In the genomic region with DNA sequence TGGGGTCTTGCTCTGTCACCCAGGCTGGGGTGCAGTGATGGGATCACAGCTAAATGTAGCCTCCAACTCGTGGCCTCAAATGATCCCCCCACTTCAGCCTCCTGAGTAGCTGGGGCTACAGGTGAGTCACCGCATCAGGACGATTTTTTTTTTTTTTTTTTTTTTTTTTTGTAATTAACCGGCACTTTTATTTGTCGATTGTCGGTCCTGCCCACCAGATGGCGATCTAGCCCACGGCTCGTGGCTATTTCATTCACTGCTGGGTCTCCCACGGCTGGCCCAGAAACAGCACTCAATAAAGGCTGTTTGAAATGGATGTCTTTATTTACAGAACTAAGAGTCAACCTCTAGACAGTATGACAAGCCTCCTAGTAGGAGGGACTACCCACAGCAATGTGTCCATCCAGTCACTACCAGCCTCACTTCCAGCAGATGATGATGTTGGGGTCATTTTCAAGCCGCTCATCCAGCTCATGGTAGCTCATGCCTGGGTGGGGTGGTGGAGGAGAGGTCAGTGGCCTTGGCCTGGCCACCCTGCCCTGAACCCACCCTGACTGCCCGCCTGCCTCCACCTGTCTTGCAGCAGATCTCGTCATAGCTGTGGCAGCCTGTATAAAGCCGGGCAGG, we compare ENCODE assay signal across 8 cellular contexts. TPM values are rescaled to one million over a fixed set of nuclear protein-coding genes. Genes with fewer than 3 reads are reported as not detected.
DNase-seq lines count a peak whose midpoint lies in the region; ATAC-seq and FAIRE-seq lines count a peak whose summit lies in the region.

No MANE protein-coding gene starts in this region.

- H3K4me3 Mint-ChIP-seq in activated CD4-positive, alpha-beta memory T cell treated with anti-CD3 and anti-CD28 coated beads, Interleukin-2, amount 10 ng/mL, durations not matched to agents 7 days and 5 days = no peak overlapping the region
- H3K4me3 Mint-ChIP-seq in effector memory CD8-positive, alpha-beta T cell = peak overlapping the region; percentile 47 to 78

- H3K4me1 Mint-ChIP-seq in activated CD4-positive, alpha-beta memory T cell treated with anti-CD3 and anti-CD28 coated beads, Interleukin-2, amount 10 ng/mL, durations not matched to agents 7 days and 5 days = peaks cover 83% of the 10 kb centered on the region
- peaks cover 48 to 50% of the 10 kb centered on the region in 2 donors for H3K4me1 Mint-ChIP-seq in effector memory CD8-positive, alpha-beta T cell (ENCODE audit: low read depth in 2 of 2)

- peak; percentile 91 for FAIRE-seq in GM19239 (lab: Jason Lieb, UNC)

- CTCF ChIA-PET in activated CD4-positive, alpha-beta memory T cell treated with anti-CD3 and anti-CD28 coated beads, Interleukin-2, amount 10 ng/mL, durations not matched to agents 7 days and 5 days (lab: Charles Lee) = interaction anchor here (0.6 to 7.0 kb wide), 14 partner anchors 9 to 285 kb away, joined by 3 to 65 read pairs (median 4); a partner anchor contains a TSS

- no peaks in the 10 kb centered on the region for H3K27me3 Mint-ChIP-seq in activated CD4-positive, alpha-beta memory T cell treated with anti-CD3 and anti-CD28 coated beads, Interleukin-2, amount 10 ng/mL, durations not matched to agents 7 days and 5 days
- H3K27me3 Mint-ChIP-seq in effector memory CD8-positive, alpha-beta T cell = no peaks in the 10 kb centered on the region

- ATAC-seq in effector memory CD8-positive, alpha-beta T cell (replicated peaks) = peak; percentile 22
- no peak for ATAC-seq in esophagus mucosa

- no peak overlapping the region for H3K27ac ChIP-seq in substantia nigra (ENCODE audit: low read depth, low read length, poor library complexity, severe bottlenecking)

- POLR2A ChIA-PET in activated CD4-positive, alpha-beta memory T cell treated with anti-CD3 and anti-CD28 coated beads, Interleukin-2, amount 10 ng/mL, durations not matched to agents 7 days and 5 days (lab: Charles Lee) = interaction anchor here (0.8 to 32.1 kb wide), 7 partner anchors 10 to 265 kb away, joined by 3 to 704 read pairs (median 12); a partner anchor contains a TSS

- peak overlapping the region; percentile 58 for H3K27ac Mint-ChIP-seq in activated CD4-positive, alpha-beta memory T cell treated with anti-CD3 and anti-CD28 coated beads, Interleukin-2, amount 10 ng/mL, durations not matched to agents 7 days and 5 days
- H3K27ac Mint-ChIP-seq in effector memory CD8-positive, alpha-beta T cell = peak overlapping the region in 1 of 2 donors; percentile 85

- DNase-seq in AG08395 (ENCODE audit: low spot score) (peak; percentile 67), GM19239 (ENCODE audit: insufficient read length, low spot score) (no peak), NCI-H774 (lab: John Stamatoyannopoulos, UW) (peak; percentile 36), mucosa of gallbladder (ENCODE audit: low spot score) (peak; percentile 74), substantia nigra (lab: John Stamatoyannopoulos, UW) (peak in 33 of 49 donors; percentile 4 to 70 (median 46))
- DNase-seq in activated CD4-positive, alpha-beta memory T cell treated with anti-CD3 and anti-CD28 coated beads, Interleukin-2, amount 10 ng/mL, durations not matched to agents 7 days and 5 days = peak; percentile 83
- peak; percentile 75 to 76 (median 75) for DNase-seq in effector memory CD8-positive, alpha-beta T cell

- peaks cover 30% of the 10 kb centered on the region for H3K36me3 Mint-ChIP-seq in activated CD4-positive, alpha-beta memory T cell treated with anti-CD3 and anti-CD28 coated beads, Interleukin-2, amount 10 ng/mL, durations not matched to agents 7 days and 5 days (ENCODE audit: low read depth)
- peaks cover 32% of the 10 kb centered on the region for H3K36me3 Mint-ChIP-seq in effector memory CD8-positive, alpha-beta T cell (ENCODE audit: insufficient read depth)

- no peaks in the 10 kb centered on the region for H3K9me3 Mint-ChIP-seq in activated CD4-positive, alpha-beta memory T cell treated with anti-CD3 and anti-CD28 coated beads, Interleukin-2, amount 10 ng/mL, durations not matched to agents 7 days and 5 days
- H3K9me3 Mint-ChIP-seq in effector memory CD8-positive, alpha-beta T cell = no peaks in the 10 kb centered on the region

RNA-seq across cellular contexts. Expression of a gene that starts 1.8 kb away (rescaled TPM):
- total RNA-seq in activated CD4-positive, alpha-beta memory T cell treated with anti-CD3 and anti-CD28 coated beads, Interleukin-2, amount 10 ng/mL, durations not matched to agents 7 days and 5 days = 1 to 10 TPM; 1.7 to 3.2 TPM
- total RNA-seq in mucosa of gallbladder (2.2 TPM), esophagus mucosa (0.64 TPM)

RNA-seq across cellular contexts. Expression of a gene that starts 3.3 kb away (rescaled TPM):
- 10 to 100 TPM; 48.8 to 50.1 TPM for total RNA-seq in activated CD4-positive, alpha-beta memory T cell treated with anti-CD3 and anti-CD28 coated beads, Interleukin-2, amount 10 ng/mL, durations not matched to agents 7 days and 5 days
- total RNA-seq in mucosa of gallbladder = 26.7 TPM
- 11.0 TPM for total RNA-seq in esophagus mucosa

RNA-seq across cellular contexts. Expression of a gene that starts 3.4 kb away (rescaled TPM):
- total RNA-seq in activated CD4-positive, alpha-beta memory T cell treated with anti-CD3 and anti-CD28 coated beads, Interleukin-2, amount 10 ng/mL, durations not matched to agents 7 days and 5 days = 10 to 100 TPM; 37.1 to 39.7 TPM
- 35.4 TPM for total RNA-seq in mucosa of gallbladder
- 15.5 TPM for total RNA-seq in esophagus mucosa

RNA-seq across cellular contexts. Expression of a gene that starts 6.7 kb away (rescaled TPM):
- total RNA-seq in activated CD4-positive, alpha-beta memory T cell treated with anti-CD3 and anti-CD28 coated beads, Interleukin-2, amount 10 ng/mL, durations not matched to agents 7 days and 5 days = 100 to 1,000 TPM; 157 to 160 TPM
- total RNA-seq in mucosa of gallbladder (27.5 TPM), esophagus mucosa (13.6 TPM)

RNA-seq across cellular contexts. Expression of a gene that starts 12.0 kb away (rescaled TPM):
- total RNA-seq in activated CD4-positive, alpha-beta memory T cell treated with anti-CD3 and anti-CD28 coated beads, Interleukin-2, amount 10 ng/mL, durations not matched to agents 7 days and 5 days = 10 to 100 TPM; 22.1 to 22.7 TPM
- total RNA-seq in mucosa of gallbladder (57.5 TPM), esophagus mucosa (19.3 TPM)
